ENCODE assay signal across 8 cellular contexts in genomic region chr16:84084570-84085270, GRCh38. TPM values are rescaled to one million over a fixed set of nuclear protein-coding genes. Genes with fewer than 3 reads are reported as not detected.
DNase-seq lines count a peak whose midpoint lies in the region; ATAC-seq and TF ChIP-seq lines count a peak whose summit lies in the region.

No MANE protein-coding gene starts in this region.

- peaks cover 83% of the 10 kb centered on the region for H3K36me3 ChIP-seq in adipocyte (ENCODE audit: control insufficient read depth, insufficient read depth, low read length, severe bottlenecking)

- TF ChIP-seq CTCF in AG04450 (IDR thresholded peaks at IDR 0.05; ENCODE audit: low read depth, low read length), result peak; percentile 84

- H3K9me3 ChIP-seq in AG04450 (ENCODE audit: control insufficient read depth, insufficient read depth, low read length) (no peaks in the 10 kb centered on the region; the same call in 1 of the 2 replicates), adipocyte (ENCODE audit: control insufficient read depth, low read length) (no peaks in the 10 kb centered on the region)

- peak; percentile 10 for DNase-seq in AG04450 (ENCODE audit: low read depth, low spot score)
- peak; percentile 62 for DNase-seq in M059J (ENCODE audit: low read depth)
- DNase-seq in T follicular helper cell (ENCODE audit: low read depth), result peak; percentile 56
- DNase-seq in adipocyte (ENCODE audit: low read depth), result peak; percentile 67
- peak; percentile 64 for DNase-seq in hepatic stellate cell (ENCODE audit: low spot score)
- peak; percentile 31 to 38 for DNase-seq in stimulated activated CD4-positive, alpha-beta T cell treated with anti-CD3 and anti-CD28 coated beads, Interleukin-15, amount 100 ng/mL, for 1 hour (ENCODE audit: low read depth in 1 of 2, low spot score in 1 of 2)
- no peak for DNase-seq in NCI-H226

- POLR2A ChIA-PET in AG04450 (lab: Yijun Ruan, JAX), result no interaction called here

- H3K27me3 ChIP-seq in AG04450 (ENCODE audit: control insufficient read depth, insufficient read depth, low read length) (no peaks in the 10 kb centered on the region), adipocyte (replicated peaks; ENCODE audit: control insufficient read depth, insufficient read depth, low read length) (no peaks in the 10 kb centered on the region)

- ATAC-seq in GM18868 (IDR thresholded peaks at IDR 0.05; ENCODE audit: unreplicated experiment), result peak; percentile 50

- H3K4me3 ChIP-seq in AG04450 (ENCODE audit: low read depth, low read length) (no peak overlapping the region), adipocyte (ENCODE audit: low read length) (no peak overlapping the region)

- CTCF ChIA-PET in AG04450 (lab: Charles Lee), result interaction anchor here (0.6 to 4.4 kb wide), 27 partner anchors 11 to 406 kb away, joined by 3 to 32 read pairs (median 4); partner anchors contain the start of genes OSGIN1 and TAF1C

- H3K9ac ChIP-seq in adipocyte (ENCODE audit: low read length), result no peak overlapping the region

- peaks cover 4% of the 10 kb centered on the region for H3K4me1 ChIP-seq in adipocyte (ENCODE audit: control insufficient read depth, insufficient read depth, low read length)

- no peak overlapping the region for H3K27ac ChIP-seq in AG04450 (ENCODE audit: low read depth, low read length)

RNA-seq across cellular contexts. Expression of gene MBTPS1, which starts 32.0 kb away (rescaled TPM):
- 92.1 and 116 TPM in 2 replicates for polyA plus RNA-seq in AG04450 (2011; rRNA removed)
- polyA minus RNA-seq in AG04450 (2011; rRNA and poly(A)+ RNA removed), result 111 and 125 TPM in 2 replicates
- 62.1 and 93.7 TPM in 2 replicates for total RNA-seq in M059J (2014; rRNA removed; shearing (Covaris generic))

RNA-seq across cellular contexts. Expression of gene SLC38A8, which starts 42.1 kb away (rescaled TPM):
- polyA plus RNA-seq in AG04450 (2011; rRNA removed), result not detected in 2 replicates
- polyA minus RNA-seq in AG04450 (2011; rRNA and poly(A)+ RNA removed), result not detected in 2 replicates
- total RNA-seq in M059J (2014; rRNA removed; shearing (Covaris generic)), result 0.42 TPM in 1 of 2 replicates, not detected in the other
